ENCODE assay signal across 8 cellular contexts in genomic region chr15:81939604-81940440, GRCh38.
A peak's percentile ranks its signal among the peaks of the same experiment; 100 is the strongest.
DNase-seq lines count a peak whose midpoint lies in the region; ATAC-seq, FAIRE-seq and TF ChIP-seq lines count a peak whose summit lies in the region.

No MANE protein-coding gene starts in this region.

- H4K20me1 ChIP-seq in OCI-LY1 (ENCODE audit: insufficient read depth, low read length), result no peaks in the 10 kb centered on the region

- TF ChIP-seq EP300 in ovary (IDR thresholded peaks at IDR 0.05), result no peak

- no peak for TF ChIP-seq POLR2A in ovary (IDR thresholded peaks at IDR 0.05)

- no peaks in the 10 kb centered on the region for H3K9me3 ChIP-seq in OCI-LY1 (ENCODE audit: low read length)
- no peaks in the 10 kb centered on the region for H3K9me3 ChIP-seq in small intestine (ENCODE audit: control insufficient read depth, low read depth)
- H3K9me3 ChIP-seq in ovary, result no peaks in the 10 kb centered on the region

- H3K4me3 ChIP-seq in OCI-LY1 (ENCODE audit: low read depth, low read length, poor library complexity, severe bottlenecking), result no peak overlapping the region
- no peak overlapping the region for H3K4me3 ChIP-seq in epithelial cell of proximal tubule (ENCODE audit: low read depth, low read length)
- no peak overlapping the region for H3K4me3 ChIP-seq in small intestine (ENCODE audit: low read depth in 1 of 2, low read length in 2 of 2)
- H3K4me3 ChIP-seq in ovary, result no peak overlapping the region

- H3K4me2 ChIP-seq in OCI-LY1 (ENCODE audit: low read length), result no peak overlapping the region

- H2AFZ ChIP-seq in OCI-LY1 (ENCODE audit: low read length), result no peak overlapping the region

- H3F3A ChIP-seq in OCI-LY1 (ENCODE audit: insufficient read depth, low read length), result no peaks in the 10 kb centered on the region

- no peaks in the 10 kb centered on the region for H3K9me2 ChIP-seq in OCI-LY1 (ENCODE audit: low read depth, low read length)

- DNase-seq in AG20443 (ENCODE audit: low spot score) (peak; percentile 16), epithelial cell of proximal tubule (ENCODE audit: low read depth) (no peak), small intestine (peak; percentile 45), ovary (no peak), DMS153 (lab: John Stamatoyannopoulos, UW) (no peak), sciatic nerve (ENCODE audit: low spot score) (no peak)

- 7 to 33% (median 16%) methylated on average over 5 of the region's 5 CpGs for WGBS in small intestine, 3 donors
- 43 to 53% (median 45%) methylated on average over 5 of the region's 5 CpGs for WGBS in ovary, 3 donors

- H3K4me1 ChIP-seq in OCI-LY1 (ENCODE audit: insufficient read depth, low read length, severe bottlenecking) (no peaks in the 10 kb centered on the region), small intestine (ENCODE audit: control insufficient read depth in 2 of 2, insufficient read depth in 1 of 2, low read depth in 1 of 2, low read length in 1 of 2) (no peaks in the 10 kb centered on the region), ovary (ENCODE audit: insufficient read depth) (no peaks in the 10 kb centered on the region)

- no peak for FAIRE-seq in small intestine (lab: Jason Lieb, UNC)

- no peaks in the 10 kb centered on the region for H3K79me2 ChIP-seq in OCI-LY1 (ENCODE audit: insufficient read depth, low read length)

- H3K27me3 ChIP-seq in OCI-LY1 (ENCODE audit: insufficient read depth, low read length) (no peaks in the 10 kb centered on the region), small intestine (ENCODE audit: control insufficient read depth in 2 of 2, insufficient read depth in 2 of 2, low read length in 2 of 2) (no peaks in the 10 kb centered on the region), ovary (no peaks in the 10 kb centered on the region)

- TF ChIP-seq CTCF in GM12872 (IDR thresholded peaks at IDR 0.05; ENCODE audit: insufficient read depth, low read depth, low read length) (peak; percentile 67), OCI-LY1 (IDR thresholded peaks at IDR 0.05; ENCODE audit: low read length) (peak; percentile 78), epithelial cell of proximal tubule (conservative IDR thresholded peaks at IDR 0.05; ENCODE audit: low read depth, low read length) (peak; percentile 58), ovary (IDR thresholded peaks at IDR 0.05) (no peak)

- H3K36me3 ChIP-seq in OCI-LY1 (ENCODE audit: insufficient read depth, low read length) (no peaks in the 10 kb centered on the region), small intestine (ENCODE audit: control insufficient read depth in 2 of 2, insufficient read depth in 2 of 2, low read length in 2 of 2) (no peaks in the 10 kb centered on the region), ovary (no peaks in the 10 kb centered on the region)

- no peak overlapping the region for H3K9ac ChIP-seq in OCI-LY1 (ENCODE audit: low read length)

- H3K27ac ChIP-seq in OCI-LY1 (ENCODE audit: low read depth, low read length, poor library complexity, severe bottlenecking), result no peak overlapping the region
- no peak overlapping the region for H3K27ac ChIP-seq in small intestine (ENCODE audit: low read depth in 1 of 2, low read length in 1 of 2)
- no peak overlapping the region for H3K27ac ChIP-seq in ovary

- intact Hi-C loops in ovary (cut with DNase I) (no loop called here), sciatic nerve (cut with DNase I) (no loop called here)

- ATAC-seq in sciatic nerve, result no peak

Comparison
In these comparisons a context has a peak if more than half of its experiments do, and no peak if none do; other contexts are left out.
1. DNase-seq: peak in AG20443 (single experiment) and small intestine (single experiment); none in epithelial cell of proximal tubule (single experiment), ovary (0 of 5), DMS153 (single experiment) and sciatic nerve (single experiment).
2. CTCF ChIP-seq: peak in GM12872 (single experiment), OCI-LY1 (single experiment) and epithelial cell of proximal tubule (single experiment); none in ovary (0 of 3).